Comparison of ENCODE assay signal across 8 cellular contexts in genomic region chr17:7014995-7015586, GRCh38. TPM values are rescaled to one million over a fixed set of nuclear protein-coding genes. Genes with fewer than 3 reads are reported as not detected.
DNase-seq lines count a peak whose midpoint lies in the region; ATAC-seq and TF ChIP-seq lines count a peak whose summit lies in the region.

No MANE protein-coding gene starts in this region.

- H3K27ac ChIP-seq in HCT116 (ENCODE audit: low read depth, low read length) (peak overlapping the region; percentile 70), OCI-LY7 (ENCODE audit: low read depth, low read length, poor library complexity, severe bottlenecking) (peak overlapping the region; percentile 90), skin epidermis (peak overlapping the region; percentile 33 to 100 (median 99))

- no peak for TF ChIP-seq RAD21 in HCT116 (IDR thresholded peaks at IDR 0.05; ENCODE audit: low read depth)

- H3K79me2 ChIP-seq in HCT116 (ENCODE audit: insufficient read depth, low read length) = peaks cover 42% of the 10 kb centered on the region
- peaks cover 34% of the 10 kb centered on the region for H3K79me2 ChIP-seq in OCI-LY7 (ENCODE audit: insufficient read depth, low read depth, low read length)

- TF ChIP-seq POLR2A in HCT116 (IDR thresholded peaks at IDR 0.05; ENCODE audit: borderline replicate concordance, extremely low read depth, insufficient read depth, insufficient read length) = no peak

- peak overlapping the region; percentile 98 for H3K27ac Mint-ChIP-seq in activated T-helper 2 cell treated with anti-CD3 and anti-CD28 coated beads, Interferon-gamma antibody, Interleukin-2, Interleukin-4, amounts not matched to agents 10 μg/mL and 5 μg/mL and 100 μg/mL, durations not matched to agents 14 hours and 24 hours and 36 hours
- H3K27ac Mint-ChIP-seq in glutamatergic neuron (ENCODE audit: unreplicated experiment) = peak overlapping the region; percentile 78

- intact Hi-C loops in HCT116 (cut with micrococcal nuclease) = no loop called here
- intact Hi-C loops in OCI-LY7 (cut with micrococcal nuclease; ENCODE audit: unreplicated experiment) = loop anchor here (2.0 to 5.0 kb wide), 2 partner anchors 20 to 158 kb away; no protein-coding TSS in a partner anchor
- intact Hi-C loops in activated T-helper 2 cell treated with anti-CD3 and anti-CD28 coated beads, Interferon-gamma antibody, Interleukin-2, Interleukin-4, amounts not matched to agents 10 μg/mL and 5 μg/mL and 100 μg/mL, durations not matched to agents 14 hours and 24 hours and 36 hours (cut with micrococcal nuclease) = loop anchor here (1.0 to 2.0 kb wide), 3 partner anchors 8 to 364 kb away; partner anchors contain the start of genes BCL6B, C17orf100 and MED31

- peaks cover 44% of the 10 kb centered on the region for H3K36me3 Mint-ChIP-seq in activated T-helper 2 cell treated with anti-CD3 and anti-CD28 coated beads, Interferon-gamma antibody, Interleukin-2, Interleukin-4, amounts not matched to agents 10 μg/mL and 5 μg/mL and 100 μg/mL, durations not matched to agents 14 hours and 24 hours and 36 hours (ENCODE audit: low read depth)
- H3K36me3 Mint-ChIP-seq in glutamatergic neuron (ENCODE audit: unreplicated experiment) = no peaks in the 10 kb centered on the region

- no peak overlapping the region for H2AFZ ChIP-seq in HCT116 (ENCODE audit: low read depth, low read length, poor library complexity, severe bottlenecking)
- H2AFZ ChIP-seq in OCI-LY7 (ENCODE audit: low read length) = peak overlapping the region; percentile 55; the same call in 1 of the 2 replicates

- no peaks in the 10 kb centered on the region for H3K27me3 Mint-ChIP-seq in activated T-helper 2 cell treated with anti-CD3 and anti-CD28 coated beads, Interferon-gamma antibody, Interleukin-2, Interleukin-4, amounts not matched to agents 10 μg/mL and 5 μg/mL and 100 μg/mL, durations not matched to agents 14 hours and 24 hours and 36 hours (ENCODE audit: low read depth)
- peaks cover 9% of the 10 kb centered on the region for H3K27me3 Mint-ChIP-seq in glutamatergic neuron (ENCODE audit: unreplicated experiment)

- no peaks in the 10 kb centered on the region for H3K27me3 ChIP-seq in HCT116 (ENCODE audit: insufficient read depth, low read length)

- BruUV-seq in HCT116 (replicated peaks; lab: Mats Ljungman, UMichigan) (TSS peak; percentile 22), OCI-LY7 (replicated peaks; lab: Mats Ljungman, UMichigan) (no TSS peak)

- TF ChIP-seq CTCF in GM10248 (IDR thresholded peaks at IDR 0.05; ENCODE audit: control extremely low read depth, extremely low read depth, low read depth, missing control alignments) (no peak), HCT116 (IDR thresholded peaks at IDR 0.05 in 2 of 3, conservative IDR thresholded peaks at IDR 0.05 in 1 of 3; ENCODE audit: borderline replicate concordance in 1 of 3, insufficient read depth in 1 of 3, low read depth in 2 of 3, low read length in 2 of 3) (no peak), OCI-LY7 (conservative IDR thresholded peaks at IDR 0.05; ENCODE audit: low read length) (no peak; the same call in 1 of the 2 replicates), glutamatergic neuron (IDR thresholded peaks at IDR 0.05; ENCODE audit: partially characterized antibody, unreplicated experiment) (peak; percentile 69)

- peaks cover 11 to 34% of the 10 kb centered on the region in 2 experiments; a peak in 3 of 4 replicates for H3K4me1 ChIP-seq in HCT116 (ENCODE audit: control insufficient read depth in 1 of 2, insufficient read depth in 2 of 2, low read length in 2 of 2)
- H3K4me1 ChIP-seq in OCI-LY7 (ENCODE audit: insufficient read depth, low read length, poor library complexity, severe bottlenecking) = peaks cover 25% of the 10 kb centered on the region

- no peaks in the 10 kb centered on the region for H3K36me3 ChIP-seq in HCT116 (ENCODE audit: control insufficient read depth in 1 of 2, insufficient read depth in 2 of 2, low read length in 2 of 2)
- H3K36me3 ChIP-seq in OCI-LY7 (ENCODE audit: insufficient read depth, low read length) = peaks cover 20% of the 10 kb centered on the region

- H3K4me3 ChIP-seq in HCT116 (replicated peaks in 1 of 2; ENCODE audit: low read depth in 1 of 2, low read length in 2 of 2) (peak overlapping the region; percentile 61 to 74), OCI-LY7 (ENCODE audit: low read depth, low read length, poor library complexity, severe bottlenecking) (peak overlapping the region; percentile 82), skin epidermis (peak overlapping the region; percentile 67 to 96 (median 82))

- POLR2A ChIA-PET in GM10248 (lab: Yijun Ruan, JAX) = interaction anchor here (1.0 kb wide), 1 partner anchor 8 kb away, joined by 5 read pairs; no protein-coding TSS in a partner anchor
- POLR2A ChIA-PET in HCT116 (lab: Charles Lee) = interaction anchor here (1.0 to 1.5 kb wide), 2 partner anchors 8 to 171 kb away, joined by 3 to 4 read pairs; no protein-coding TSS in a partner anchor
- POLR2A ChIA-PET in OCI-LY7 (lab: Charles Lee) = interaction anchor here (0.6 kb wide), 1 partner anchor 351 kb away, joined by 5 read pairs; no protein-coding TSS in a partner anchor

- ATAC-seq in HCT116 = no peak

- H3K9me3 ChIP-seq in HCT116 (ENCODE audit: control insufficient read depth in 1 of 2, insufficient read depth in 1 of 2, low read depth in 1 of 2, low read length in 2 of 2) (no peaks in the 10 kb centered on the region), OCI-LY7 (ENCODE audit: low read length) (no peaks in the 10 kb centered on the region)

- peak overlapping the region; percentile 92 for H3K4me3 Mint-ChIP-seq in activated T-helper 2 cell treated with anti-CD3 and anti-CD28 coated beads, Interferon-gamma antibody, Interleukin-2, Interleukin-4, amounts not matched to agents 10 μg/mL and 5 μg/mL and 100 μg/mL, durations not matched to agents 14 hours and 24 hours and 36 hours (ENCODE audit: low read depth)
- peak overlapping the region; percentile 91 for H3K4me3 Mint-ChIP-seq in glutamatergic neuron (ENCODE audit: unreplicated experiment)

- peak; percentile 52 for DNase-seq in GM10248 (ENCODE audit: extremely low spot score)
- DNase-seq in HCT116 (ENCODE audit: low read depth, low spot score) = no peak
- peak; percentile 33 for DNase-seq in OCI-LY7 (ENCODE audit: low spot score)
- peak; percentile 78 for DNase-seq in activated T-helper 2 cell treated with anti-CD3 and anti-CD28 coated beads, Interferon-gamma antibody, Interleukin-2, Interleukin-4, amounts not matched to agents 10 μg/mL and 5 μg/mL and 100 μg/mL, durations not matched to agents 14 hours and 24 hours and 36 hours (ENCODE audit: low spot score)
- DNase-seq in glutamatergic neuron = no peak
- DNase-seq in iPS-NIHi11 (ENCODE audit: low spot score) = no peak
- no peak for DNase-seq in D341Med (ENCODE audit: low spot score)

- peaks cover 53% of the 10 kb centered on the region for H3K4me1 Mint-ChIP-seq in activated T-helper 2 cell treated with anti-CD3 and anti-CD28 coated beads, Interferon-gamma antibody, Interleukin-2, Interleukin-4, amounts not matched to agents 10 μg/mL and 5 μg/mL and 100 μg/mL, durations not matched to agents 14 hours and 24 hours and 36 hours (ENCODE audit: low read depth)
- H3K4me1 Mint-ChIP-seq in glutamatergic neuron (ENCODE audit: low read depth, unreplicated experiment) = peaks cover 9% of the 10 kb centered on the region

- no peaks in the 10 kb centered on the region for H3K9me3 Mint-ChIP-seq in activated T-helper 2 cell treated with anti-CD3 and anti-CD28 coated beads, Interferon-gamma antibody, Interleukin-2, Interleukin-4, amounts not matched to agents 10 μg/mL and 5 μg/mL and 100 μg/mL, durations not matched to agents 14 hours and 24 hours and 36 hours
- peaks cover 4% of the 10 kb centered on the region for H3K9me3 Mint-ChIP-seq in glutamatergic neuron (ENCODE audit: unreplicated experiment)

- peak overlapping the region; percentile 98 for H3K9ac ChIP-seq in HCT116 (ENCODE audit: low read length)

- CTCF ChIA-PET in GM10248 (lab: Yijun Ruan, JAX) (interaction anchor here (0.6 to 2.3 kb wide), 8 partner anchors 11 to 171 kb away, joined by 3 to 15 read pairs (median 6); no protein-coding TSS in a partner anchor), HCT116 (lab: Charles Lee) (interaction anchor here (0.7 to 1.3 kb wide), 5 partner anchors 10 to 171 kb away, joined by 3 to 7 read pairs (median 4); partner anchors contain the start of gene ALOX12), OCI-LY7 (lab: Charles Lee; ENCODE audit: unreplicated experiment) (no interaction called here)

- H4K20me1 ChIP-seq in HCT116 (ENCODE audit: insufficient read depth) (no peaks in the 10 kb centered on the region), OCI-LY7 (ENCODE audit: insufficient read depth, low read length) (no peaks in the 10 kb centered on the region)

- H3K4me2 ChIP-seq in HCT116 (ENCODE audit: low read length) (peak overlapping the region; percentile 100), OCI-LY7 (ENCODE audit: low read length) (peak overlapping the region; percentile 99)

- no peaks in the 10 kb centered on the region for H3K9me2 ChIP-seq in HCT116 (ENCODE audit: insufficient read depth)
- no peaks in the 10 kb centered on the region for H3K9me2 ChIP-seq in OCI-LY7 (ENCODE audit: insufficient read depth, low read length)

- RAD21 ChIA-PET in HCT116 (lab: Charles Lee; ENCODE audit: low non-redundant PET in 1 of 2, low total read pairs in 2 of 2, uncharacterized antibody in 2 of 2, unreplicated experiment in 2 of 2) = no interaction called here

RNA-seq across cellular contexts. Expression of gene RNASEK, which starts 2.7 kb away (rescaled TPM):
- total RNA-seq in HCT116 (2021; ENCODE audit: unreplicated experiment) = 160 TPM
- 173 and 253 TPM in 2 replicates for polyA plus RNA-seq in HCT116 (2012)
- 110 and 145 TPM in 2 replicates for total RNA-seq in OCI-LY7 (2014; rRNA removed; shearing (Covaris generic))
- total RNA-seq in OCI-LY7 (2022) = 126 and 139 TPM in 2 replicates
- total RNA-seq in activated T-helper 2 cell treated with anti-CD3 and anti-CD28 coated beads, Interferon-gamma antibody, Interleukin-2, Interleukin-4, amounts not matched to agents 10 μg/mL and 5 μg/mL and 100 μg/mL, durations not matched to agents 14 hours and 24 hours and 36 hours = 150 and 154 TPM in 2 replicates
- 179 TPM for total RNA-seq in glutamatergic neuron (ENCODE audit: unreplicated experiment)

RNA-seq across cellular contexts. Expression of gene BCL6B, which starts 7.8 kb away (rescaled TPM):
- total RNA-seq in HCT116 (2021; ENCODE audit: unreplicated experiment) = 0.57 TPM
- polyA plus RNA-seq in HCT116 (2012) = 0.27 and 0.31 TPM in 2 replicates
- total RNA-seq in OCI-LY7 (2014; rRNA removed; shearing (Covaris generic)) = not detected in 2 replicates
- total RNA-seq in OCI-LY7 (2022) = not detected in 2 replicates
- 0.80 and 1.0 TPM in 2 replicates for total RNA-seq in activated T-helper 2 cell treated with anti-CD3 and anti-CD28 coated beads, Interferon-gamma antibody, Interleukin-2, Interleukin-4, amounts not matched to agents 10 μg/mL and 5 μg/mL and 100 μg/mL, durations not matched to agents 14 hours and 24 hours and 36 hours
- total RNA-seq in glutamatergic neuron (ENCODE audit: unreplicated experiment) = not detected

RNA-seq across cellular contexts. Expression of gene ALOX12, which starts 19.2 kb away (rescaled TPM):
- total RNA-seq in HCT116 (2021; ENCODE audit: unreplicated experiment) (not detected), OCI-LY7 (2022) (not detected in 2 replicates), glutamatergic neuron (ENCODE audit: unreplicated experiment) (not detected)
- 0.15 and 0.21 TPM in 2 replicates for polyA plus RNA-seq in HCT116 (2012)
- total RNA-seq in OCI-LY7 (2014; rRNA removed; shearing (Covaris generic)) = not detected in 2 replicates
- total RNA-seq in activated T-helper 2 cell treated with anti-CD3 and anti-CD28 coated beads, Interferon-gamma antibody, Interleukin-2, Interleukin-4, amounts not matched to agents 10 μg/mL and 5 μg/mL and 100 μg/mL, durations not matched to agents 14 hours and 24 hours and 36 hours = not detected in 2 replicates

RNA-seq across cellular contexts. Expression of gene SLC16A13, which starts 20.7 kb away (rescaled TPM):
- total RNA-seq in HCT116 (2021; ENCODE audit: unreplicated experiment) (6.8 TPM), OCI-LY7 (2022) (18.3 and 22.5 TPM in 2 replicates), glutamatergic neuron (ENCODE audit: unreplicated experiment) (2.9 TPM)
- polyA plus RNA-seq in HCT116 (2012) = 3.4 and 4.7 TPM in 2 replicates
- 0.77 and 2.8 TPM in 2 replicates for total RNA-seq in OCI-LY7 (2014; rRNA removed; shearing (Covaris generic))
- total RNA-seq in activated T-helper 2 cell treated with anti-CD3 and anti-CD28 coated beads, Interferon-gamma antibody, Interleukin-2, Interleukin-4, amounts not matched to agents 10 μg/mL and 5 μg/mL and 100 μg/mL, durations not matched to agents 14 hours and 24 hours and 36 hours = 15.8 and 17.4 TPM in 2 replicates

RNA-seq across cellular contexts. Expression of gene SLC16A11, which starts 28.8 kb away (rescaled TPM):
- total RNA-seq in HCT116 (2021; ENCODE audit: unreplicated experiment) (not detected), OCI-LY7 (2022) (not detected in 2 replicates), glutamatergic neuron (ENCODE audit: unreplicated experiment) (0.54 TPM)
- not detected in 2 replicates for polyA plus RNA-seq in HCT116 (2012)
- not detected in 2 replicates for total RNA-seq in OCI-LY7 (2014; rRNA removed; shearing (Covaris generic))
- 0.37 and 0.46 TPM in 2 replicates for total RNA-seq in activated T-helper 2 cell treated with anti-CD3 and anti-CD28 coated beads, Interferon-gamma antibody, Interleukin-2, Interleukin-4, amounts not matched to agents 10 μg/mL and 5 μg/mL and 100 μg/mL, durations not matched to agents 14 hours and 24 hours and 36 hours

Comparison
In these comparisons a context has a peak if more than half of its experiments do, and no peak if none do; other contexts are left out.
1. DNase-seq: peak in GM10248 (single experiment), OCI-LY7 (single experiment) and activated T-helper 2 cell treated with anti-CD3 and anti-CD28 coated beads, Interferon-gamma antibody, Interleukin-2, Interleukin-4, amounts not matched to agents 10 μg/mL and 5 μg/mL and 100 μg/mL, durations not matched to agents 14 hours and 24 hours and 36 hours (single experiment); none in HCT116 (single experiment), glutamatergic neuron (single experiment), iPS-NIHi11 (single experiment) and D341Med (single experiment).
2. Peak in every context shown above with its lines, with median percentiles within 50 percentile points of each other: H3K27ac ChIP-seq and H3K4me3 ChIP-seq.